In genomic region chrX:31658360-31658759, GRCh38 we compare ENCODE assay signal across 8 cellular contexts.
DNase-seq lines count a peak whose midpoint lies in the region; ATAC-seq and TF ChIP-seq lines count a peak whose summit lies in the region.

No MANE protein-coding gene starts in this region.

- intact Hi-C loops in left cardiac atrium (cut with DNase I): loop anchor here (5.0 to 10.0 kb wide), 2 partner anchors 614 to 621 kb away; no protein-coding TSS in a partner anchor

- DNase-seq in GF-D8 (lab: John Stamatoyannopoulos, UW) (peak; percentile 0), LoVo (ENCODE audit: low spot score) (peak; percentile 20), kidney glomerular epithelial cell (lab: John Stamatoyannopoulos, UW) (peak; percentile 5), left cardiac atrium (no peak)
- DNase-seq in stimulated activated CD4-positive, alpha-beta T cell treated with anti-CD3 and anti-CD28 coated beads, Interleukin-4, amount 100 ng/mL, for 4 hours: no peak

- H3K4me3 ChIP-seq in WI38 (ENCODE audit: low read depth, low read length): no peak overlapping the region

- no peak for ATAC-seq in GM18498 (IDR thresholded peaks at IDR 0.05; ENCODE audit: unreplicated experiment)
- ATAC-seq in left cardiac atrium: no peak
- ATAC-seq in HG02623 (IDR thresholded peaks at IDR 0.05; ENCODE audit: unreplicated experiment): no peak

- peak; percentile 15; the same call in 1 of the 2 replicates for TF ChIP-seq CTCF in WI38 (IDR thresholded peaks at IDR 0.05; ENCODE audit: low read depth, low read length)

Comparison
In these comparisons a context has a peak if more than half of its experiments do, and no peak if none do; other contexts are left out.
1. DNase-seq: peak in GF-D8 (single experiment), LoVo (single experiment) and kidney glomerular epithelial cell (single experiment); none in stimulated activated CD4-positive, alpha-beta T cell treated with anti-CD3 and anti-CD28 coated beads, Interleukin-4, amount 100 ng/mL, for 4 hours (0 of 2) and left cardiac atrium (single experiment).